Comparison of ENCODE assay signal across 1 cellular context in the genomic region with DNA sequence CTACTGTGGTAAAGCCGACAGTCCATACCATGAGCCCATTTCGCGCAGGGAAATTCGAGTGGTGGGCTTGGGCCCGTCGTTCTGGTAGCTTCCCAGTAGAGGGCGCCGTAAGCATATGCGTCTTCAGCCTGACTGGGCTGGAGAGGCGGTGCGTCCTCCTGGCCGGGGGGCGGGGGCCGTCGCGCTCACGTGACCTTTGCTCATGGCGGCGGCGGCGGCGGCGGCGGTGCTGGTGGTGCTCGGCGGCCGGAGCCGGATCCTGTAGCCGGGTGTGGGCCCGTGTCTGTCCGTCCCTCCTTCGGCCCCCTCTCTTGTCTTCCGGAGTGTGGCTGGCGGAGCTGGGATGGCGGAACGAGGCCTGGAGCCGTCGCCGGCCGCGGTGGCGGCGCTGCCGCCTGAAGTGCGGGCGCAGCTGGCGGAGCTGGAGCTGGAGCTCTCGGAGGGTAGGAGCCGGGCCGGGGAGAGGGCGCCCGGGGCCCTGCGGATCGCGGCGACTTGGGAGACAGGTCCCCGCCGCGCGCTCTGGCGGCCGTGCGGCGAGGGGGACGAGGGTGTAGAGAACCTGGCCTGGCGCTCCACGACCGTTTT.
A peak's percentile ranks its signal among the peaks of the same experiment; 100 is the strongest.
TF ChIP-seq lines count a peak whose summit lies in the region.

A gene with protein sequence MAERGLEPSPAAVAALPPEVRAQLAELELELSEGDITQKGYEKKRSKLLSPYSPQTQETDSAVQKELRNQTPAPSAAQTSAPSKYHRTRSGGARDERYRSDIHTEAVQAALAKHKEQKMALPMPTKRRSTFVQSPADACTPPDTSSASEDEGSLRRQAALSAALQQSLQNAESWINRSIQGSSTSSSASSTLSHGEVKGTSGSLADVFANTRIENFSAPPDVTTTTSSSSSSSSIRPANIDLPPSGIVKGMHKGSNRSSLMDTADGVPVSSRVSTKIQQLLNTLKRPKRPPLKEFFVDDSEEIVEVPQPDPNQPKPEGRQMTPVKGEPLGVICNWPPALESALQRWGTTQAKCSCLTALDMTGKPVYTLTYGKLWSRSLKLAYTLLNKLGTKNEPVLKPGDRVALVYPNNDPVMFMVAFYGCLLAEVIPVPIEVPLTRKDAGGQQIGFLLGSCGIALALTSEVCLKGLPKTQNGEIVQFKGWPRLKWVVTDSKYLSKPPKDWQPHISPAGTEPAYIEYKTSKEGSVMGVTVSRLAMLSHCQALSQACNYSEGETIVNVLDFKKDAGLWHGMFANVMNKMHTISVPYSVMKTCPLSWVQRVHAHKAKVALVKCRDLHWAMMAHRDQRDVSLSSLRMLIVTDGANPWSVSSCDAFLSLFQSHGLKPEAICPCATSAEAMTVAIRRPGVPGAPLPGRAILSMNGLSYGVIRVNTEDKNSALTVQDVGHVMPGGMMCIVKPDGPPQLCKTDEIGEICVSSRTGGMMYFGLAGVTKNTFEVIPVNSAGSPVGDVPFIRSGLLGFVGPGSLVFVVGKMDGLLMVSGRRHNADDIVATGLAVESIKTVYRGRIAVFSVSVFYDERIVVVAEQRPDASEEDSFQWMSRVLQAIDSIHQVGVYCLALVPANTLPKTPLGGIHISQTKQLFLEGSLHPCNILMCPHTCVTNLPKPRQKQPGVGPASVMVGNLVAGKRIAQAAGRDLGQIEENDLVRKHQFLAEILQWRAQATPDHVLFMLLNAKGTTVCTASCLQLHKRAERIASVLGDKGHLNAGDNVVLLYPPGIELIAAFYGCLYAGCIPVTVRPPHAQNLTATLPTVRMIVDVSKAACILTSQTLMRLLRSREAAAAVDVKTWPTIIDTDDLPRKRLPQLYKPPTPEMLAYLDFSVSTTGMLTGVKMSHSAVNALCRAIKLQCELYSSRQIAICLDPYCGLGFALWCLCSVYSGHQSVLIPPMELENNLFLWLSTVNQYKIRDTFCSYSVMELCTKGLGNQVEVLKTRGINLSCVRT (N-terminal part only) (plus strand): TSS at position 188 of the 588 bp plus-strand sequence. CDS start 156 bp downstream, at position 344.

TF ChIP-seq in HepG2, 621 proteins besides CTCF, POLR2A, EP300 and RAD21 (continued from another document and continues in another):
- TF ChIP-seq, protein P1, sequence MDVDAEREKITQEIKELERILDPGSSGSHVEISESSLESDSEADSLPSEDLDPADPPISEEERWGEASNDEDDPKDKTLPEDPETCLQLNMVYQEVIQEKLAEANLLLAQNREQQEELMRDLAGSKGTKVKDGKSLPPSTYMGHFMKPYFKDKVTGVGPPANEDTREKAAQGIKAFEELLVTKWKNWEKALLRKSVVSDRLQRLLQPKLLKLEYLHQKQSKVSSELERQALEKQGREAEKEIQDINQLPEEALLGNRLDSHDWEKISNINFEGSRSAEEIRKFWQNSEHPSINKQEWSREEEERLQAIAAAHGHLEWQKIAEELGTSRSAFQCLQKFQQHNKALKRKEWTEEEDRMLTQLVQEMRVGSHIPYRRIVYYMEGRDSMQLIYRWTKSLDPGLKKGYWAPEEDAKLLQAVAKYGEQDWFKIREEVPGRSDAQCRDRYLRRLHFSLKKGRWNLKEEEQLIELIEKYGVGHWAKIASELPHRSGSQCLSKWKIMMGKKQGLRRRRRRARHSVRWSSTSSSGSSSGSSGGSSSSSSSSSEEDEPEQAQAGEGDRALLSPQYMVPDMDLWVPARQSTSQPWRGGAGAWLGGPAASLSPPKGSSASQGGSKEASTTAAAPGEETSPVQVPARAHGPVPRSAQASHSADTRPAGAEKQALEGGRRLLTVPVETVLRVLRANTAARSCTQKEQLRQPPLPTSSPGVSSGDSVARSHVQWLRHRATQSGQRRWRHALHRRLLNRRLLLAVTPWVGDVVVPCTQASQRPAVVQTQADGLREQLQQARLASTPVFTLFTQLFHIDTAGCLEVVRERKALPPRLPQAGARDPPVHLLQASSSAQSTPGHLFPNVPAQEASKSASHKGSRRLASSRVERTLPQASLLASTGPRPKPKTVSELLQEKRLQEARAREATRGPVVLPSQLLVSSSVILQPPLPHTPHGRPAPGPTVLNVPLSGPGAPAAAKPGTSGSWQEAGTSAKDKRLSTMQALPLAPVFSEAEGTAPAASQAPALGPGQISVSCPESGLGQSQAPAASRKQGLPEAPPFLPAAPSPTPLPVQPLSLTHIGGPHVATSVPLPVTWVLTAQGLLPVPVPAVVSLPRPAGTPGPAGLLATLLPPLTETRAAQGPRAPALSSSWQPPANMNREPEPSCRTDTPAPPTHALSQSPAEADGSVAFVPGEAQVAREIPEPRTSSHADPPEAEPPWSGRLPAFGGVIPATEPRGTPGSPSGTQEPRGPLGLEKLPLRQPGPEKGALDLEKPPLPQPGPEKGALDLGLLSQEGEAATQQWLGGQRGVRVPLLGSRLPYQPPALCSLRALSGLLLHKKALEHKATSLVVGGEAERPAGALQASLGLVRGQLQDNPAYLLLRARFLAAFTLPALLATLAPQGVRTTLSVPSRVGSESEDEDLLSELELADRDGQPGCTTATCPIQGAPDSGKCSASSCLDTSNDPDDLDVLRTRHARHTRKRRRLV (CRISPR knock-in tag; IDR thresholded peaks at IDR 0.05) = no peak
- TF ChIP-seq ZNF660 (CRISPR knock-in tag; IDR thresholded peaks at IDR 0.05; ENCODE audit: borderline replicate concordance, low read depth) = no peak
- peak; percentile 64 for TF ChIP-seq ZFX (CRISPR knock-in tag; IDR thresholded peaks at IDR 0.05; ENCODE audit: low read depth)
- peak; percentile 54; the same call in 1 of the 2 replicates for TF ChIP-seq SAFB2 (CRISPR knock-in tag; IDR thresholded peaks at IDR 0.05; ENCODE audit: borderline replicate concordance, low read depth)
- no peak for TF ChIP-seq ZNF235 (CRISPR knock-in tag; IDR thresholded peaks at IDR 0.05; ENCODE audit: borderline replicate concordance)
- no peak for TF ChIP-seq DMAP1 (CRISPR knock-in tag; IDR thresholded peaks at IDR 0.05)
- TF ChIP-seq, protein P2, sequence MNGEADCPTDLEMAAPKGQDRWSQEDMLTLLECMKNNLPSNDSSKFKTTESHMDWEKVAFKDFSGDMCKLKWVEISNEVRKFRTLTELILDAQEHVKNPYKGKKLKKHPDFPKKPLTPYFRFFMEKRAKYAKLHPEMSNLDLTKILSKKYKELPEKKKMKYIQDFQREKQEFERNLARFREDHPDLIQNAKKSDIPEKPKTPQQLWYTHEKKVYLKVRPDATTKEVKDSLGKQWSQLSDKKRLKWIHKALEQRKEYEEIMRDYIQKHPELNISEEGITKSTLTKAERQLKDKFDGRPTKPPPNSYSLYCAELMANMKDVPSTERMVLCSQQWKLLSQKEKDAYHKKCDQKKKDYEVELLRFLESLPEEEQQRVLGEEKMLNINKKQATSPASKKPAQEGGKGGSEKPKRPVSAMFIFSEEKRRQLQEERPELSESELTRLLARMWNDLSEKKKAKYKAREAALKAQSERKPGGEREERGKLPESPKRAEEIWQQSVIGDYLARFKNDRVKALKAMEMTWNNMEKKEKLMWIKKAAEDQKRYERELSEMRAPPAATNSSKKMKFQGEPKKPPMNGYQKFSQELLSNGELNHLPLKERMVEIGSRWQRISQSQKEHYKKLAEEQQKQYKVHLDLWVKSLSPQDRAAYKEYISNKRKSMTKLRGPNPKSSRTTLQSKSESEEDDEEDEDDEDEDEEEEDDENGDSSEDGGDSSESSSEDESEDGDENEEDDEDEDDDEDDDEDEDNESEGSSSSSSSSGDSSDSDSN (CRISPR knock-in tag; IDR thresholded peaks at IDR 0.05) = peak; percentile 91
- TF ChIP-seq CCDC6 (CRISPR knock-in tag; IDR thresholded peaks at IDR 0.05) = peak; percentile 65
- TF ChIP-seq IRF2 (CRISPR knock-in tag; IDR thresholded peaks at IDR 0.05) = peak; percentile 53; the same call in 1 of the 2 replicates
- TF ChIP-seq, protein P3, sequence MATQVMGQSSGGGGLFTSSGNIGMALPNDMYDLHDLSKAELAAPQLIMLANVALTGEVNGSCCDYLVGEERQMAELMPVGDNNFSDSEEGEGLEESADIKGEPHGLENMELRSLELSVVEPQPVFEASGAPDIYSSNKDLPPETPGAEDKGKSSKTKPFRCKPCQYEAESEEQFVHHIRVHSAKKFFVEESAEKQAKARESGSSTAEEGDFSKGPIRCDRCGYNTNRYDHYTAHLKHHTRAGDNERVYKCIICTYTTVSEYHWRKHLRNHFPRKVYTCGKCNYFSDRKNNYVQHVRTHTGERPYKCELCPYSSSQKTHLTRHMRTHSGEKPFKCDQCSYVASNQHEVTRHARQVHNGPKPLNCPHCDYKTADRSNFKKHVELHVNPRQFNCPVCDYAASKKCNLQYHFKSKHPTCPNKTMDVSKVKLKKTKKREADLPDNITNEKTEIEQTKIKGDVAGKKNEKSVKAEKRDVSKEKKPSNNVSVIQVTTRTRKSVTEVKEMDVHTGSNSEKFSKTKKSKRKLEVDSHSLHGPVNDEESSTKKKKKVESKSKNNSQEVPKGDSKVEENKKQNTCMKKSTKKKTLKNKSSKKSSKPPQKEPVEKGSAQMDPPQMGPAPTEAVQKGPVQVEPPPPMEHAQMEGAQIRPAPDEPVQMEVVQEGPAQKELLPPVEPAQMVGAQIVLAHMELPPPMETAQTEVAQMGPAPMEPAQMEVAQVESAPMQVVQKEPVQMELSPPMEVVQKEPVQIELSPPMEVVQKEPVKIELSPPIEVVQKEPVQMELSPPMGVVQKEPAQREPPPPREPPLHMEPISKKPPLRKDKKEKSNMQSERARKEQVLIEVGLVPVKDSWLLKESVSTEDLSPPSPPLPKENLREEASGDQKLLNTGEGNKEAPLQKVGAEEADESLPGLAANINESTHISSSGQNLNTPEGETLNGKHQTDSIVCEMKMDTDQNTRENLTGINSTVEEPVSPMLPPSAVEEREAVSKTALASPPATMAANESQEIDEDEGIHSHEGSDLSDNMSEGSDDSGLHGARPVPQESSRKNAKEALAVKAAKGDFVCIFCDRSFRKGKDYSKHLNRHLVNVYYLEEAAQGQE (IDR thresholded peaks at IDR 0.05; ENCODE audit: borderline replicate concordance in 1 of 2, low read depth in 1 of 2, low read length in 2 of 2) = no peak
- TF ChIP-seq, protein P4, sequence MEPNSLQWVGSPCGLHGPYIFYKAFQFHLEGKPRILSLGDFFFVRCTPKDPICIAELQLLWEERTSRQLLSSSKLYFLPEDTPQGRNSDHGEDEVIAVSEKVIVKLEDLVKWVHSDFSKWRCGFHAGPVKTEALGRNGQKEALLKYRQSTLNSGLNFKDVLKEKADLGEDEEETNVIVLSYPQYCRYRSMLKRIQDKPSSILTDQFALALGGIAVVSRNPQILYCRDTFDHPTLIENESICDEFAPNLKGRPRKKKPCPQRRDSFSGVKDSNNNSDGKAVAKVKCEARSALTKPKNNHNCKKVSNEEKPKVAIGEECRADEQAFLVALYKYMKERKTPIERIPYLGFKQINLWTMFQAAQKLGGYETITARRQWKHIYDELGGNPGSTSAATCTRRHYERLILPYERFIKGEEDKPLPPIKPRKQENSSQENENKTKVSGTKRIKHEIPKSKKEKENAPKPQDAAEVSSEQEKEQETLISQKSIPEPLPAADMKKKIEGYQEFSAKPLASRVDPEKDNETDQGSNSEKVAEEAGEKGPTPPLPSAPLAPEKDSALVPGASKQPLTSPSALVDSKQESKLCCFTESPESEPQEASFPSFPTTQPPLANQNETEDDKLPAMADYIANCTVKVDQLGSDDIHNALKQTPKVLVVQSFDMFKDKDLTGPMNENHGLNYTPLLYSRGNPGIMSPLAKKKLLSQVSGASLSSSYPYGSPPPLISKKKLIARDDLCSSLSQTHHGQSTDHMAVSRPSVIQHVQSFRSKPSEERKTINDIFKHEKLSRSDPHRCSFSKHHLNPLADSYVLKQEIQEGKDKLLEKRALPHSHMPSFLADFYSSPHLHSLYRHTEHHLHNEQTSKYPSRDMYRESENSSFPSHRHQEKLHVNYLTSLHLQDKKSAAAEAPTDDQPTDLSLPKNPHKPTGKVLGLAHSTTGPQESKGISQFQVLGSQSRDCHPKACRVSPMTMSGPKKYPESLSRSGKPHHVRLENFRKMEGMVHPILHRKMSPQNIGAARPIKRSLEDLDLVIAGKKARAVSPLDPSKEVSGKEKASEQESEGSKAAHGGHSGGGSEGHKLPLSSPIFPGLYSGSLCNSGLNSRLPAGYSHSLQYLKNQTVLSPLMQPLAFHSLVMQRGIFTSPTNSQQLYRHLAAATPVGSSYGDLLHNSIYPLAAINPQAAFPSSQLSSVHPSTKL (CRISPR knock-in tag; IDR thresholded peaks at IDR 0.05) = peak; percentile 75
- TF ChIP-seq ZNF546 (CRISPR knock-in tag; conservative IDR thresholded peaks at IDR 0.05) = 0 out of 2 replicates have a peak, but pooled peaks have one; percentile 23
- no peak for TF ChIP-seq ZNF10 (CRISPR knock-in tag; IDR thresholded peaks at IDR 0.05; ENCODE audit: borderline replicate concordance, low read depth)
- TF ChIP-seq LCORL (IDR thresholded peaks at IDR 0.05) = no peak
- TF ChIP-seq LCORL (CRISPR knock-in tag; IDR thresholded peaks at IDR 0.05) = peak; percentile 66
- peak; percentile 89; the same call in 1 of the 2 replicates for TF ChIP-seq MAZ (IDR thresholded peaks at IDR 0.05; ENCODE audit: borderline replicate concordance, low read depth, low read length)
- 0 out of 2 replicates have a peak, but pooled peaks have one; percentile 48 for TF ChIP-seq MAZ (CRISPR knock-in tag; IDR thresholded peaks at IDR 0.05; ENCODE audit: low read depth)
- TF ChIP-seq NFE2L1 (CRISPR knock-in tag; IDR thresholded peaks at IDR 0.05; ENCODE audit: borderline replicate concordance) = no peak
- peak; percentile 41; the same call in 1 of the 2 replicates for TF ChIP-seq ZNF331 (CRISPR knock-in tag; IDR thresholded peaks at IDR 0.05)
- no peak for TF ChIP-seq FOXP1 (IDR thresholded peaks at IDR 0.05)
- no peak for TF ChIP-seq FOXP1 (CRISPR knock-in tag; IDR thresholded peaks at IDR 0.05)
- TF ChIP-seq, protein P5, sequence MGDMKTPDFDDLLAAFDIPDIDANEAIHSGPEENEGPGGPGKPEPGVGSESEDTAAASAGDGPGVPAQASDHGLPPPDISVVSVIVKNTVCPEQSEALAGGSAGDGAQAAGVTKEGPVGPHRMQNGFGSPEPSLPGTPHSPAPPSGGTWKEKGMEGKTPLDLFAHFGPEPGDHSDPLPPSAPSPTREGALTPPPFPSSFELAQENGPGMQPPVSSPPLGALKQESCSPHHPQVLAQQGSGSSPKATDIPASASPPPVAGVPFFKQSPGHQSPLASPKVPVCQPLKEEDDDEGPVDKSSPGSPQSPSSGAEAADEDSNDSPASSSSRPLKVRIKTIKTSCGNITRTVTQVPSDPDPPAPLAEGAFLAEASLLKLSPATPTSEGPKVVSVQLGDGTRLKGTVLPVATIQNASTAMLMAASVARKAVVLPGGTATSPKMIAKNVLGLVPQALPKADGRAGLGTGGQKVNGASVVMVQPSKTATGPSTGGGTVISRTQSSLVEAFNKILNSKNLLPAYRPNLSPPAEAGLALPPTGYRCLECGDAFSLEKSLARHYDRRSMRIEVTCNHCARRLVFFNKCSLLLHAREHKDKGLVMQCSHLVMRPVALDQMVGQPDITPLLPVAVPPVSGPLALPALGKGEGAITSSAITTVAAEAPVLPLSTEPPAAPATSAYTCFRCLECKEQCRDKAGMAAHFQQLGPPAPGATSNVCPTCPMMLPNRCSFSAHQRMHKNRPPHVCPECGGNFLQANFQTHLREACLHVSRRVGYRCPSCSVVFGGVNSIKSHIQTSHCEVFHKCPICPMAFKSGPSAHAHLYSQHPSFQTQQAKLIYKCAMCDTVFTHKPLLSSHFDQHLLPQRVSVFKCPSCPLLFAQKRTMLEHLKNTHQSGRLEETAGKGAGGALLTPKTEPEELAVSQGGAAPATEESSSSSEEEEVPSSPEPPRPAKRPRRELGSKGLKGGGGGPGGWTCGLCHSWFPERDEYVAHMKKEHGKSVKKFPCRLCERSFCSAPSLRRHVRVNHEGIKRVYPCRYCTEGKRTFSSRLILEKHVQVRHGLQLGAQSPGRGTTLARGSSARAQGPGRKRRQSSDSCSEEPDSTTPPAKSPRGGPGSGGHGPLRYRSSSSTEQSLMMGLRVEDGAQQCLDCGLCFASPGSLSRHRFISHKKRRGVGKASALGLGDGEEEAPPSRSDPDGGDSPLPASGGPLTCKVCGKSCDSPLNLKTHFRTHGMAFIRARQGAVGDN (CRISPR knock-in tag; IDR thresholded peaks at IDR 0.05) = peak; percentile 89
